ENCODE assay signal across 12 cellular contexts in the genomic region with DNA sequence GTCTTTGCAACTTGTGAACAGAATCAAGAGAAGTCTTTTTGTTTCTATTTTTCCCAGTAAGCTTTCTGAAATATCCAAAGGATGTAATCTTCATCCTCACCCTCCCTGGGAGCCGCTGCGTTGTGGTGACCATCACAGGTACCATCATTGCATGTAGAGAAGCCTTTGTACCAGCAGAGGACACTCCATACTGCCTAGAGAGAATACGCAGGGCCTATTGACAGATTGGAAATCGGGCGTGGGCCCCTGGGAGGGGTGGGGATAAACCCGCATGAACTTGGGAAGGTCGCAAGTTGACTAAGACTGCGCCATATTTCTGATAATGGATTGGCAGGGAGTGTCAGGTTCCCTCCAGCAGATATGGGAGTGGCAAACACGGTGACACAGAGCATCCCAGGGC.
DNase-seq lines count a peak whose midpoint lies in the region; TF ChIP-seq lines count a peak whose summit lies in the region.
"Had no signal": no experiment of that assay in that cellular context is flagged by ENCODE, and none has a peak within 500 bp of the region (broad histone marks: within the 10 kb centered on the region; RNA-seq: fewer than 3 reads in every experiment).

No MANE protein-coding gene starts in this region.

- peak; percentile 42 for DNase-seq in D341Med (ENCODE audit: low spot score)
- peak; percentile 26 for DNase-seq in NCI-H69 (lab: John Stamatoyannopoulos, UW)
- no peak for DNase-seq in fibroblast of mammary gland (ENCODE audit: low read depth)
- no peak for DNase-seq in dedifferentiated amniotic fluid mesenchymal stem cell (ENCODE audit: extremely low spot score)
- DNase-seq in COR-L47 (lab: John Stamatoyannopoulos, UW), result no peak
- DNase-seq in Ammon's horn (ENCODE audit: low spot score), result no peak
- no peak for DNase-seq in foreskin fibroblast
- DNase-seq: activated naive CD8-positive, alpha-beta T cell treated with anti-CD3 and anti-CD28 coated beads, Interleukin-2, amount 10 ng/mL, durations not matched to agents 7 days and 5 days; colonic mucosa; natural killer cell; NCI-H345 had no signal

- no peak overlapping the region for H3K27ac ChIP-seq in 22Rv1
- H3K27ac ChIP-seq: colonic mucosa had no signal

- H3K4me3 ChIP-seq in fibroblast of mammary gland (ENCODE audit: control insufficient read depth, low read depth, low read length), result no peak overlapping the region
- no peak overlapping the region for H3K4me3 ChIP-seq in foreskin fibroblast (ENCODE audit: low read depth in 1 of 2, low read length in 2 of 2)
- H3K4me3 ChIP-seq: colonic mucosa had no signal

- TF ChIP-seq CTCF in 22Rv1 (IDR thresholded peaks at IDR 0.05) (peak; percentile 35), fibroblast of mammary gland (conservative IDR thresholded peaks at IDR 0.05; ENCODE audit: control insufficient read depth, insufficient read depth, low read depth, low read length) (peak; percentile 20), foreskin fibroblast (IDR thresholded peaks at IDR 0.05; ENCODE audit: low read depth, low read length) (no peak)

Comparison
In these comparisons a context has a peak if more than half of its experiments do, and no peak if none do; other contexts are left out.
1. DNase-seq: peak in D341Med (single experiment) and NCI-H69 (single experiment); none in fibroblast of mammary gland (single experiment), dedifferentiated amniotic fluid mesenchymal stem cell (single experiment), COR-L47 (single experiment), Ammon's horn (single experiment) and foreskin fibroblast (0 of 2).